In genomic region chr1:51488372-51489050, GRCh38 we compare ENCODE assay signal across 1 cellular context.
TF ChIP-seq lines count a peak whose summit lies in the region.

No MANE protein-coding gene starts in this region.

TF ChIP-seq in SK-N-SH, 30 proteins besides CTCF, POLR2A, EP300 and RAD21 (continued from another document):
- TF ChIP-seq RXRA (IDR thresholded peaks at IDR 0.05; ENCODE audit: borderline replicate concordance, low read depth) (no peak), GABPA (IDR thresholded peaks at IDR 0.05; ENCODE audit: low read depth) (no peak), MXI1 (IDR thresholded peaks at IDR 0.05; ENCODE audit: low read depth, low read length) (no peak), POLR2AphosphoS5 (IDR thresholded peaks at IDR 0.05; ENCODE audit: low read depth, low read length) (no peak), NFIC (IDR thresholded peaks at IDR 0.05; ENCODE audit: borderline replicate concordance) (no peak), SMC3 (IDR thresholded peaks at IDR 0.05; ENCODE audit: low read depth, low read length) (no peak), GATA2 (CRISPR knock-in tag; IDR thresholded peaks at IDR 0.05) (no peak)
- TF ChIP-seq, protein P1, sequence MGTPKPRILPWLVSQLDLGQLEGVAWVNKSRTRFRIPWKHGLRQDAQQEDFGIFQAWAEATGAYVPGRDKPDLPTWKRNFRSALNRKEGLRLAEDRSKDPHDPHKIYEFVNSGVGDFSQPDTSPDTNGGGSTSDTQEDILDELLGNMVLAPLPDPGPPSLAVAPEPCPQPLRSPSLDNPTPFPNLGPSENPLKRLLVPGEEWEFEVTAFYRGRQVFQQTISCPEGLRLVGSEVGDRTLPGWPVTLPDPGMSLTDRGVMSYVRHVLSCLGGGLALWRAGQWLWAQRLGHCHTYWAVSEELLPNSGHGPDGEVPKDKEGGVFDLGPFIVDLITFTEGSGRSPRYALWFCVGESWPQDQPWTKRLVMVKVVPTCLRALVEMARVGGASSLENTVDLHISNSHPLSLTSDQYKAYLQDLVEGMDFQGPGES (IDR thresholded peaks at IDR 0.05; ENCODE audit: low read depth, low read length) = no peak
- TF ChIP-seq, protein P2, sequence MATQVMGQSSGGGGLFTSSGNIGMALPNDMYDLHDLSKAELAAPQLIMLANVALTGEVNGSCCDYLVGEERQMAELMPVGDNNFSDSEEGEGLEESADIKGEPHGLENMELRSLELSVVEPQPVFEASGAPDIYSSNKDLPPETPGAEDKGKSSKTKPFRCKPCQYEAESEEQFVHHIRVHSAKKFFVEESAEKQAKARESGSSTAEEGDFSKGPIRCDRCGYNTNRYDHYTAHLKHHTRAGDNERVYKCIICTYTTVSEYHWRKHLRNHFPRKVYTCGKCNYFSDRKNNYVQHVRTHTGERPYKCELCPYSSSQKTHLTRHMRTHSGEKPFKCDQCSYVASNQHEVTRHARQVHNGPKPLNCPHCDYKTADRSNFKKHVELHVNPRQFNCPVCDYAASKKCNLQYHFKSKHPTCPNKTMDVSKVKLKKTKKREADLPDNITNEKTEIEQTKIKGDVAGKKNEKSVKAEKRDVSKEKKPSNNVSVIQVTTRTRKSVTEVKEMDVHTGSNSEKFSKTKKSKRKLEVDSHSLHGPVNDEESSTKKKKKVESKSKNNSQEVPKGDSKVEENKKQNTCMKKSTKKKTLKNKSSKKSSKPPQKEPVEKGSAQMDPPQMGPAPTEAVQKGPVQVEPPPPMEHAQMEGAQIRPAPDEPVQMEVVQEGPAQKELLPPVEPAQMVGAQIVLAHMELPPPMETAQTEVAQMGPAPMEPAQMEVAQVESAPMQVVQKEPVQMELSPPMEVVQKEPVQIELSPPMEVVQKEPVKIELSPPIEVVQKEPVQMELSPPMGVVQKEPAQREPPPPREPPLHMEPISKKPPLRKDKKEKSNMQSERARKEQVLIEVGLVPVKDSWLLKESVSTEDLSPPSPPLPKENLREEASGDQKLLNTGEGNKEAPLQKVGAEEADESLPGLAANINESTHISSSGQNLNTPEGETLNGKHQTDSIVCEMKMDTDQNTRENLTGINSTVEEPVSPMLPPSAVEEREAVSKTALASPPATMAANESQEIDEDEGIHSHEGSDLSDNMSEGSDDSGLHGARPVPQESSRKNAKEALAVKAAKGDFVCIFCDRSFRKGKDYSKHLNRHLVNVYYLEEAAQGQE (IDR thresholded peaks at IDR 0.05; ENCODE audit: low read depth, low read length) = no peak
- TF ChIP-seq, protein P3, sequence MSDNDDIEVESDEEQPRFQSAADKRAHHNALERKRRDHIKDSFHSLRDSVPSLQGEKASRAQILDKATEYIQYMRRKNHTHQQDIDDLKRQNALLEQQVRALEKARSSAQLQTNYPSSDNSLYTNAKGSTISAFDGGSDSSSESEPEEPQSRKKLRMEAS (IDR thresholded peaks at IDR 0.05; ENCODE audit: low read depth) = no peak
